Comparison of ENCODE assay signal across 8 cellular contexts in genomic region chr17:4948997-4949320, GRCh38. TPM values are rescaled to one million over a fixed set of nuclear protein-coding genes. Genes with fewer than 3 reads are reported as not detected.
A peak's percentile ranks its signal among the peaks of the same experiment; 100 is the strongest.
DNase-seq lines count a peak whose midpoint lies in the region; ATAC-seq and TF ChIP-seq lines count a peak whose summit lies in the region.

No MANE protein-coding gene starts in this region.

- TF ChIP-seq CTCF in AG10803 (conservative IDR thresholded peaks at IDR 0.05; ENCODE audit: low read length), result no peak
- TF ChIP-seq CTCF in PC-3 (conservative IDR thresholded peaks at IDR 0.05; ENCODE audit: low read depth, low read length), result no peak
- no peak for TF ChIP-seq CTCF in fibroblast of villous mesenchyme (IDR thresholded peaks at IDR 0.05; ENCODE audit: insufficient read depth, low read depth, low read length)
- TF ChIP-seq CTCF in neutrophil (IDR thresholded peaks at IDR 0.05), result no peak
- no peak for TF ChIP-seq CTCF in upper lobe of right lung (IDR thresholded peaks at IDR 0.05)

- H2AFZ ChIP-seq in PC-3 (ENCODE audit: low read length), result peak overlapping the region; percentile 84; the same call in 1 of the 2 replicates

- ATAC-seq in GM18909 (IDR thresholded peaks at IDR 0.05; ENCODE audit: poor library complexity, unreplicated experiment), result peak; percentile 37
- peak; percentile 25 for ATAC-seq in HG03439 (IDR thresholded peaks at IDR 0.05; ENCODE audit: unreplicated experiment)
- ATAC-seq in PC-3, result peak; percentile 55
- ATAC-seq in upper lobe of right lung, result peak; percentile 80

- CTCF ChIA-PET in PC-3 (lab: Charles Lee), result no interaction called here

- H3K4me3 ChIP-seq in AG10803 (ENCODE audit: low read length), result peak overlapping the region; percentile 72
- H3K4me3 ChIP-seq in PC-3 (ENCODE audit: low read length), result peak overlapping the region; percentile 90
- H3K4me3 ChIP-seq in fibroblast of villous mesenchyme (ENCODE audit: low read depth, low read length), result peak overlapping the region; percentile 98
- H3K4me3 ChIP-seq in neutrophil (ENCODE audit: low read depth in 1 of 2, low read length in 1 of 2), result peak overlapping the region; percentile 99
- H3K4me3 ChIP-seq in upper lobe of right lung, result peak overlapping the region; percentile 99

- H3K9ac ChIP-seq in PC-3 (ENCODE audit: low read length), result peak overlapping the region; percentile 93

- peaks cover 46% of the 10 kb centered on the region for H3K79me2 ChIP-seq in PC-3 (ENCODE audit: low read length)

- H3K9me2 ChIP-seq in PC-3 (replicated peaks; ENCODE audit: low read length), result no peaks in the 10 kb centered on the region

- H3F3A ChIP-seq in PC-3 (ENCODE audit: low read length, unreplicated experiment), result no peaks in the 10 kb centered on the region

- peak overlapping the region; percentile 98 for H3K4me2 ChIP-seq in PC-3 (ENCODE audit: low read length)

- peaks cover 26% of the 10 kb centered on the region for H4K20me1 ChIP-seq in PC-3 (ENCODE audit: low read length)

- H3K4me1 ChIP-seq in PC-3 (ENCODE audit: insufficient read depth, low read length) (peaks cover 30% of the 10 kb centered on the region), neutrophil (ENCODE audit: control insufficient read depth in 1 of 2, insufficient read depth in 1 of 2, low read depth in 1 of 2, low read length in 1 of 2) (peaks cover 57 to 69% of the 10 kb centered on the region in 2 experiments), upper lobe of right lung (peaks cover 45% of the 10 kb centered on the region)

- intact Hi-C loops in PC-3 (cut with micrococcal nuclease), result loop anchor here (1.0 kb wide), 1 partner anchor 18 kb away; the partner anchor contains the start of gene SPAG7
- intact Hi-C loops in upper lobe of right lung (cut with DNase I), result no loop called here

- POLR2A ChIA-PET in PC-3 (lab: Charles Lee; ENCODE audit: unreplicated experiment), result interaction anchor here (0.7 to 1.1 kb wide), 2 partner anchors 9 to 21 kb away, joined by 3 to 4 read pairs; partner anchors contain the start of gene SLC25A11

- DNase-seq in AG10803 (ENCODE audit: low read depth), result peak; percentile 89
- peak; percentile 85 for DNase-seq in PC-3
- DNase-seq in activated gamma-delta T cell (lab: John Stamatoyannopoulos, UW), result peak; percentile 59
- DNase-seq in fibroblast of villous mesenchyme (ENCODE audit: low read depth), result peak; percentile 91
- DNase-seq in upper lobe of right lung, result peak; percentile 94

- peak overlapping the region; percentile 85 for H3K27ac ChIP-seq in PC-3 (ENCODE audit: low read length)
- peak overlapping the region; percentile 96 for H3K27ac ChIP-seq in neutrophil
- peak overlapping the region; percentile 97 for H3K27ac ChIP-seq in upper lobe of right lung

- no TSS peak for BruUV-seq in PC-3 (replicated peaks; lab: Mats Ljungman, UMichigan)

- no peaks in the 10 kb centered on the region for H3K9me3 ChIP-seq in PC-3 (ENCODE audit: low read length)
- no peaks in the 10 kb centered on the region for H3K9me3 ChIP-seq in neutrophil
- H3K9me3 ChIP-seq in upper lobe of right lung, result no peaks in the 10 kb centered on the region

- H3K36me3 ChIP-seq in PC-3 (ENCODE audit: low read depth, low read length) (peaks cover 23% of the 10 kb centered on the region), neutrophil (peaks cover 21% of the 10 kb centered on the region), upper lobe of right lung (peaks cover 27% of the 10 kb centered on the region)

- H3K27me3 ChIP-seq in PC-3 (ENCODE audit: low read length) (no peaks in the 10 kb centered on the region), neutrophil (no peaks in the 10 kb centered on the region), upper lobe of right lung (no peaks in the 10 kb centered on the region)

RNA-seq across cellular contexts. Expression of gene PFN1, which starts 0.6 kb away (rescaled TPM):
- total RNA-seq in PC-3 (2014; rRNA removed), result 1,914 and 2,339 TPM in 2 replicates
- total RNA-seq in fibroblast of villous mesenchyme, result 581 and 784 TPM in 2 replicates
- 457 TPM for total RNA-seq in upper lobe of right lung

RNA-seq across cellular contexts. Expression of gene ENO3, which starts 2.0 kb away (rescaled TPM):
- total RNA-seq in PC-3 (2014; rRNA removed), result 2.4 and 7.5 TPM in 2 replicates
- total RNA-seq in fibroblast of villous mesenchyme, result 2.6 and 7.4 TPM in 2 replicates
- 8.6 TPM for total RNA-seq in upper lobe of right lung

RNA-seq across cellular contexts. Expression of gene RNF167, which starts 8.9 kb away (rescaled TPM):
- total RNA-seq in PC-3 (2014; rRNA removed), result 37.8 and 43.1 TPM in 2 replicates
- 26.4 and 34.5 TPM in 2 replicates for total RNA-seq in fibroblast of villous mesenchyme
- 92.9 TPM for total RNA-seq in upper lobe of right lung

RNA-seq across cellular contexts. Expression of gene SLC25A11, which starts 9.1 kb away (rescaled TPM):
- total RNA-seq in PC-3 (2014; rRNA removed) (64.3 and 72.1 TPM in 2 replicates), fibroblast of villous mesenchyme (51.8 and 64.7 TPM in 2 replicates), upper lobe of right lung (55.0 TPM)

RNA-seq across cellular contexts. Expression of gene GP1BA, which starts 16.9 kb away (rescaled TPM):
- total RNA-seq in PC-3 (2014; rRNA removed) (not detected in 2 replicates), fibroblast of villous mesenchyme (not detected in 2 replicates), upper lobe of right lung (0.55 TPM)

Comparison
In these comparisons a context has a peak if more than half of its experiments do, and no peak if none do; other contexts are left out.
1. Peak in every context shown above with its lines: DNase-seq, ATAC-seq, H3K4me3 ChIP-seq and H3K27ac ChIP-seq.
2. ATAC-seq: peak in every context shown above with its lines; median percentile 80 in upper lobe of right lung; 55 in PC-3; 37 in GM18909; 25 in HG03439.